Comparison of ENCODE assay signal across 12 cellular contexts in the genomic region with DNA sequence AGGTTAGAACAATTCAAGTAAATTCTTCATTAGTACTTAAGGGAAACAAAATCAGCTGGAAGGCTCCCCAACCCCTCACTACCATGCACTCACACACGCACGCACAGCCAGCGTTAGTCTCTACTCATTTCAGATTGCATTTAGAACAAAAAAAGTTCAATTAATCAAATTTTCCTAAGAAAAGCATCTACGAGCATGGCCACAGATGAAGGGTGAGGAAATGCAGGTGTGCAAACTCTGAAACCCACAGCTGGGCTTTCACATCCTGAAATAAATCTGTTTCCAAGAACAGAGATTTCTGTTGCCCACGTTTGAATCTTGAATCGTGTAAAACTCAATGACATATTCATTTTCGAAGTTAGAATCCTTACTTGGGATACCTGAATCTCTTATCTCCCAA.
DNase-seq lines count a peak whose midpoint lies in the region; ATAC-seq and TF ChIP-seq lines count a peak whose summit lies in the region.
"Had no signal": no experiment of that assay in that cellular context is flagged by ENCODE, and none has a peak within 500 bp of the region (broad histone marks: within the 10 kb centered on the region; RNA-seq: fewer than 3 reads in every experiment).

No MANE protein-coding gene starts in this region.

- no peaks in the 10 kb centered on the region for H3K9me3 Mint-ChIP-seq in stimulated activated naive CD8-positive, alpha-beta T cell treated with anti-CD3 and anti-CD28 coated beads, Interleukin-15, Interleukin-2, amounts not matched to agents 100 ng/mL and 50 ng/mL, for 24 hours

- peak overlapping the region; percentile 25 for H3K4me3 ChIP-seq in OCI-LY3 (ENCODE audit: low read length)
- no peak overlapping the region for H3K4me3 ChIP-seq in hepatocyte
- H3K4me3 ChIP-seq: HAP-1, heart left ventricle had no signal

- H3K9me2 ChIP-seq in hepatocyte (replicated peaks; ENCODE audit: insufficient read depth) = no peaks in the 10 kb centered on the region

- peak; percentile 7 for DNase-seq in stimulated activated CD4-positive, alpha-beta T cell treated with anti-CD3 and anti-CD28 coated beads, Interleukin-4, amount 100 ng/mL, for 24 hours
- DNase-seq in stimulated activated CD4-positive, alpha-beta T cell treated with anti-CD3 and anti-CD28 coated beads, Interleukin-4, amount 100 ng/mL, for 1 hour = no peak
- no peak for DNase-seq in erythroblast (lab: John Stamatoyannopoulos, UW)
- no peak for DNase-seq in effector CD4-positive, alpha-beta T cell
- DNase-seq in hepatocyte (ENCODE audit: low spot score) = no peak
- DNase-seq: cortex of kidney, heart left ventricle, NCI-H748 treated with DMSO at 0.1 percent for 48 hours had no signal

- H3K4me3 Mint-ChIP-seq in stimulated activated naive CD8-positive, alpha-beta T cell treated with anti-CD3 and anti-CD28 coated beads, Interleukin-15, Interleukin-2, amounts not matched to agents 100 ng/mL and 50 ng/mL, for 24 hours = peak overlapping the region; percentile 30

- H3K4me2 ChIP-seq in OCI-LY3 (ENCODE audit: low read length) (peak overlapping the region; percentile 65), hepatocyte (no peak overlapping the region)

- WGBS in hepatocyte (ENCODE audit: low lambda C conversion rate, missing lambda C conversion rate) = 81% methylated on average over 7 of the region's 7 CpGs

- TF ChIP-seq CTCF in OCI-LY3 (IDR thresholded peaks at IDR 0.05; ENCODE audit: low read depth, low read length) (no peak), hepatocyte (IDR thresholded peaks at IDR 0.05; ENCODE audit: poor library complexity) (no peak)

- H4K20me1 ChIP-seq in OCI-LY3 (ENCODE audit: insufficient read depth, low read length) (no peaks in the 10 kb centered on the region), hepatocyte (ENCODE audit: insufficient read depth, poor library complexity, severe bottlenecking) (no peaks in the 10 kb centered on the region)

- H3K36me3 ChIP-seq in OCI-LY3 (replicated peaks; ENCODE audit: low read depth, low read length) (peaks cover 26% of the 10 kb centered on the region), hepatocyte (replicated peaks; ENCODE audit: insufficient read depth, low read depth) (no peaks in the 10 kb centered on the region)

- H3K4me1 ChIP-seq in OCI-LY3 (ENCODE audit: low read length) (peaks cover 69% of the 10 kb centered on the region), hepatocyte (ENCODE audit: insufficient read depth) (no peaks in the 10 kb centered on the region)
- H3K4me1 ChIP-seq: HAP-1 had no signal

- H3K79me2 ChIP-seq in OCI-LY3 (ENCODE audit: low read length) (no peaks in the 10 kb centered on the region), hepatocyte (no peaks in the 10 kb centered on the region)

- H3K27ac ChIP-seq in OCI-LY3 (ENCODE audit: low read length) (peak overlapping the region; percentile 99), hepatocyte (no peak overlapping the region)
- H3K27ac ChIP-seq: heart left ventricle had no signal

- no peaks in the 10 kb centered on the region for H3K27me3 Mint-ChIP-seq in stimulated activated naive CD8-positive, alpha-beta T cell treated with anti-CD3 and anti-CD28 coated beads, Interleukin-15, Interleukin-2, amounts not matched to agents 100 ng/mL and 50 ng/mL, for 24 hours

- H3K9me3 ChIP-seq in OCI-LY3 (ENCODE audit: insufficient read depth, low read length) = no peaks in the 10 kb centered on the region
- no peaks in the 10 kb centered on the region for H3K9me3 ChIP-seq in hepatocyte (ENCODE audit: low read depth)
- H3K9me3 ChIP-seq: HAP-1, heart left ventricle had no signal

- peak overlapping the region; percentile 72 for H3K9ac ChIP-seq in OCI-LY3 (ENCODE audit: low read length)

- H2AFZ ChIP-seq in OCI-LY3 (ENCODE audit: low read depth, low read length) (no peak overlapping the region), hepatocyte (no peak overlapping the region)

- peaks cover 59% of the 10 kb centered on the region for H3K4me1 Mint-ChIP-seq in stimulated activated naive CD8-positive, alpha-beta T cell treated with anti-CD3 and anti-CD28 coated beads, Interleukin-15, Interleukin-2, amounts not matched to agents 100 ng/mL and 50 ng/mL, for 24 hours (ENCODE audit: low read depth)

- H3K27me3 ChIP-seq in OCI-LY3 (ENCODE audit: low read depth, low read length) = no peaks in the 10 kb centered on the region
- H3K27me3 ChIP-seq in hepatocyte = no peaks in the 10 kb centered on the region
- H3K27me3 ChIP-seq: heart left ventricle had no signal

- TF ChIP-seq POLR2A in erythroblast (IDR thresholded peaks at IDR 0.05; ENCODE audit: low read length) = no peak

- ATAC-seq in HG02798 (IDR thresholded peaks at IDR 0.05; ENCODE audit: poor library complexity, unreplicated experiment) = peak; percentile 39
- ATAC-seq: heart left ventricle had no signal

- peaks cover 28% of the 10 kb centered on the region for H3K36me3 Mint-ChIP-seq in stimulated activated naive CD8-positive, alpha-beta T cell treated with anti-CD3 and anti-CD28 coated beads, Interleukin-15, Interleukin-2, amounts not matched to agents 100 ng/mL and 50 ng/mL, for 24 hours (ENCODE audit: low read depth)

- H3K27ac Mint-ChIP-seq in stimulated activated naive CD8-positive, alpha-beta T cell treated with anti-CD3 and anti-CD28 coated beads, Interleukin-15, Interleukin-2, amounts not matched to agents 100 ng/mL and 50 ng/mL, for 24 hours = peak overlapping the region; percentile 93
